12 cellular contexts compared by ENCODE assay signal in the genomic region with DNA sequence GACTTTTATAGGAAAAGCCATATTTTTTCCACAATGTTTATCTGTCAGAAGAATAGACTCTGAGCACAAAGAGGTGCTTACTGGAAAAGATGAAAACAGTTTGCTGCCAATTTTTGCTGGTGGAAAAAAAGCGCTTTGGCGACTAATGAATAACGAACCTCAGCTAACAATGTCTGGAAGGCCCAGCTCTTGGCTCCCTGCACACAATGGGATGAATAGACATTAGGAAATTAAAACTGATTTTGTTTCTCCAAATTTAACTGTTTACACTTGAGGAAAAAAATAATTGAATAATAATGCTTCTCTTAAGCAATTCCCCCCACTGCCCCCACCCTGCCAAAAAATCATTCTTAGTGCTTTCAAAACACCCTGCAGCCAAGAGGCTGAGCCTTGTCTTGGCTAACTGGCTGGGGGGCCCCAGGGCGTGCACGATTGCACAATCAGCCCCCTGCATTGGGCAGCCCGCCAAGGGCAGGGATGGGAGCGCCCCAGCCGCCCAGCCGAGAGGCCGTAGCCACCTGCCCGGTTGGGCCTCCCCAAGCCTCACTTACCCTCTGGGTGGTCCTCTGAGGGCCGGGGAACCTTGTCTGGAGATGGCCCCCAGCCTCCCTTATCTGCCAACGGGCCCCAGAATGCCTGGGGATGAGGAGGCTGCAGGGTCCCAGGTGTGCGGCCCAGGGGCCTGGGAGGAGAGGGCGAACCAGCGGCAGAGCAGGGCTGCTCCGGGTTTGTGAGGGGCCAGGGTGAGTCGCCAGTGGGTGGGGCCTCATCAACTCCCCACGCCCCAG. TPM values are rescaled to one million over a fixed set of nuclear protein-coding genes. Genes with fewer than 3 reads are reported as not detected.
DNase-seq lines count a peak whose midpoint lies in the region; ATAC-seq and TF ChIP-seq lines count a peak whose summit lies in the region.
"Had no signal": no experiment of that assay in that cellular context is flagged by ENCODE, and none has a peak within 500 bp of the region (broad histone marks: within the 10 kb centered on the region; RNA-seq: fewer than 3 reads in every experiment).

No MANE protein-coding gene starts in this region.

- H3K79me1 ChIP-seq in mesendoderm (ENCODE audit: low read length) = peaks cover 4% of the 10 kb centered on the region

- H3K9me3 ChIP-seq in adipocyte (ENCODE audit: control insufficient read depth, low read length) = no peaks in the 10 kb centered on the region

- H3K4me2 ChIP-seq in mesendoderm (ENCODE audit: low read length) = no peak overlapping the region

- no peak overlapping the region for H3K23ac ChIP-seq in mesendoderm (ENCODE audit: low read length)

- H3K4me3 Mint-ChIP-seq in activated T-helper 1 cell treated with anti-CD3 and anti-CD28 coated beads, Interleukin-12 subunit alpha, Interleukin-12 subunit beta, Interleukin-2, Interleukin-4 antibody, amounts not matched to agents 30 ng/mL and 10 ng/mL and 1 ng/mL, durations not matched to agents 14 hours and 24 hours and 36 hours = no peak overlapping the region
- H3K4me3 Mint-ChIP-seq in immature natural killer cell = no peak overlapping the region
- H3K4me3 Mint-ChIP-seq: naive B cell had no signal

- peak overlapping the region; percentile 13 for H3K27ac ChIP-seq in HL-60 (replicated peaks)
- H3K27ac ChIP-seq in mesendoderm (ENCODE audit: low read depth, low read length) = no peak overlapping the region

- no peaks in the 10 kb centered on the region for H3K27me3 ChIP-seq in HL-60 (ENCODE audit: insufficient read depth, poor library complexity, severe bottlenecking)
- H3K27me3 ChIP-seq in adipocyte (replicated peaks; ENCODE audit: control insufficient read depth, insufficient read depth, low read length) = no peaks in the 10 kb centered on the region
- no peaks in the 10 kb centered on the region for H3K27me3 ChIP-seq in mesendoderm (ENCODE audit: insufficient read depth, low read length, poor library complexity)

- intact Hi-C loops in left cardiac atrium (cut with DNase I) (no loop called here), sciatic nerve (cut with DNase I) (no loop called here)
- intact Hi-C loops in activated T-helper 1 cell treated with anti-CD3 and anti-CD28 coated beads, Interleukin-12 subunit alpha, Interleukin-12 subunit beta, Interleukin-2, Interleukin-4 antibody, amounts not matched to agents 30 ng/mL and 10 ng/mL and 1 ng/mL, durations not matched to agents 14 hours and 24 hours and 36 hours (cut with micrococcal nuclease) = no loop called here

- no peak overlapping the region for H2BK15ac ChIP-seq in mesendoderm (replicated peaks; ENCODE audit: low read depth)

- DNase-seq in HL-60 (ENCODE audit: low read depth in 1 of 2, low spot score in 1 of 2) (peak in 1 of 2 experiments; percentile 64), adipocyte (ENCODE audit: low read depth) (peak; percentile 41), left cardiac atrium (peak; percentile 63), sciatic nerve (ENCODE audit: low spot score) (peak; percentile 87), mesendoderm (no peak), immature natural killer cell (no peak)
- no peak for DNase-seq in stimulated activated CD4-positive, alpha-beta T cell treated with anti-CD3 and anti-CD28 coated beads, Interleukin-4, amount 100 ng/mL, for 24 hours
- DNase-seq in activated T-helper 1 cell treated with anti-CD3 and anti-CD28 coated beads, Interleukin-12 subunit alpha, Interleukin-12 subunit beta, Interleukin-2, Interleukin-4 antibody, amounts not matched to agents 30 ng/mL and 10 ng/mL and 1 ng/mL, durations not matched to agents 14 hours and 24 hours and 36 hours (ENCODE audit: low spot score) = no peak
- DNase-seq: activated gamma-delta T cell, COR-L47, naive B cell had no signal

- no peak overlapping the region for H2BK120ac ChIP-seq in mesendoderm (ENCODE audit: low read depth, low read length)

- H2BK5ac ChIP-seq in mesendoderm (ENCODE audit: low read length) = no peak overlapping the region

- ATAC-seq in left cardiac atrium = peak; percentile 2 to 14
- peak; percentile 72 for ATAC-seq in sciatic nerve
- ATAC-seq: HCT116 had no signal

- no peaks in the 10 kb centered on the region for H3K4me1 Mint-ChIP-seq in activated T-helper 1 cell treated with anti-CD3 and anti-CD28 coated beads, Interleukin-12 subunit alpha, Interleukin-12 subunit beta, Interleukin-2, Interleukin-4 antibody, amounts not matched to agents 30 ng/mL and 10 ng/mL and 1 ng/mL, durations not matched to agents 14 hours and 24 hours and 36 hours (ENCODE audit: low read depth)
- peaks cover 0 to 2% of the 10 kb centered on the region in 2 donors for H3K4me1 Mint-ChIP-seq in immature natural killer cell
- H3K4me1 Mint-ChIP-seq: naive B cell had no signal

- TF ChIP-seq CTCF in HL-60 (IDR thresholded peaks at IDR 0.05; ENCODE audit: insufficient read depth, low read length) = no peak

- H3K18ac ChIP-seq in mesendoderm (ENCODE audit: low read length) = no peak overlapping the region

- peaks cover 70% of the 10 kb centered on the region for H3K4me1 ChIP-seq in adipocyte (ENCODE audit: control insufficient read depth, insufficient read depth, low read length)
- no peaks in the 10 kb centered on the region for H3K4me1 ChIP-seq in mesendoderm (ENCODE audit: control insufficient read depth, low read depth, low read length)

- no peak overlapping the region for H3K4ac ChIP-seq in mesendoderm (ENCODE audit: low read depth, low read length)

- no peaks in the 10 kb centered on the region for H3K9me3 Mint-ChIP-seq in activated T-helper 1 cell treated with anti-CD3 and anti-CD28 coated beads, Interleukin-12 subunit alpha, Interleukin-12 subunit beta, Interleukin-2, Interleukin-4 antibody, amounts not matched to agents 30 ng/mL and 10 ng/mL and 1 ng/mL, durations not matched to agents 14 hours and 24 hours and 36 hours
- H3K9me3 Mint-ChIP-seq in immature natural killer cell = no peaks in the 10 kb centered on the region
- H3K9me3 Mint-ChIP-seq: naive B cell had no signal

- H3K9ac ChIP-seq in adipocyte (ENCODE audit: low read length) = peak overlapping the region; percentile 81
- no peak overlapping the region for H3K9ac ChIP-seq in mesendoderm (ENCODE audit: low read length)

- H3K36me3 Mint-ChIP-seq in activated T-helper 1 cell treated with anti-CD3 and anti-CD28 coated beads, Interleukin-12 subunit alpha, Interleukin-12 subunit beta, Interleukin-2, Interleukin-4 antibody, amounts not matched to agents 30 ng/mL and 10 ng/mL and 1 ng/mL, durations not matched to agents 14 hours and 24 hours and 36 hours (ENCODE audit: low read depth) = no peaks in the 10 kb centered on the region
- peaks cover 0 to 6% (median 0%) of the 10 kb centered on the region in 3 donors for H3K36me3 Mint-ChIP-seq in immature natural killer cell
- H3K36me3 Mint-ChIP-seq: naive B cell had no signal

- H3K36me3 ChIP-seq in adipocyte (ENCODE audit: control insufficient read depth, insufficient read depth, low read length, severe bottlenecking) (peaks cover 13% of the 10 kb centered on the region), mesendoderm (ENCODE audit: control insufficient read depth, insufficient read depth, low read length) (no peaks in the 10 kb centered on the region)

- H3K79me2 ChIP-seq in mesendoderm (ENCODE audit: control insufficient read depth, insufficient read depth, low read length) = no peaks in the 10 kb centered on the region

- no peaks in the 10 kb centered on the region for H3K27me3 Mint-ChIP-seq in activated T-helper 1 cell treated with anti-CD3 and anti-CD28 coated beads, Interleukin-12 subunit alpha, Interleukin-12 subunit beta, Interleukin-2, Interleukin-4 antibody, amounts not matched to agents 30 ng/mL and 10 ng/mL and 1 ng/mL, durations not matched to agents 14 hours and 24 hours and 36 hours (ENCODE audit: insufficient read depth)
- peaks cover 0 to 3% (median 2%) of the 10 kb centered on the region in 3 donors for H3K27me3 Mint-ChIP-seq in immature natural killer cell (ENCODE audit: low read depth in 3 of 3)
- H3K27me3 Mint-ChIP-seq: naive B cell had no signal

- H3K4me3 ChIP-seq in HL-60 (replicated peaks; ENCODE audit: insufficient read depth, low read length) (no peak overlapping the region), adipocyte (ENCODE audit: low read length) (peak overlapping the region; percentile 68), mesendoderm (ENCODE audit: low read length) (no peak overlapping the region)

- WGBS in mesendoderm (ENCODE audit: extremely low coverage, insufficient coverage, low lambda C conversion rate) = no CpG with 5 or more reads among the region's 19 CpGs

- no peak overlapping the region for H4K5ac ChIP-seq in mesendoderm (ENCODE audit: low read length)

- no peak overlapping the region for H3K27ac Mint-ChIP-seq in activated T-helper 1 cell treated with anti-CD3 and anti-CD28 coated beads, Interleukin-12 subunit alpha, Interleukin-12 subunit beta, Interleukin-2, Interleukin-4 antibody, amounts not matched to agents 30 ng/mL and 10 ng/mL and 1 ng/mL, durations not matched to agents 14 hours and 24 hours and 36 hours
- H3K27ac Mint-ChIP-seq in immature natural killer cell = no peak overlapping the region
- H3K27ac Mint-ChIP-seq: naive B cell had no signal

- no peak overlapping the region for H3K56ac ChIP-seq in mesendoderm (ENCODE audit: low read length)

- H2AK5ac ChIP-seq in mesendoderm (ENCODE audit: low read length) = no peak overlapping the region

- no peak overlapping the region for H4K8ac ChIP-seq in mesendoderm (ENCODE audit: low read depth, low read length)

RNA-seq across cellular contexts. Expression of gene CEBPG, which starts 16.8 kb away (rescaled TPM):
- 10 to 100 TPM; 16.6 to 21.0 TPM for total RNA-seq in left cardiac atrium
- total RNA-seq in sciatic nerve = 21.2 TPM
- 19.1 TPM for polyA plus RNA-seq in mesendoderm (2013, experiment 1 of 2)
- polyA plus RNA-seq in mesendoderm (2013, experiment 2 of 2) = 19.3 TPM
- 30.4 and 31.3 TPM in 2 replicates for total RNA-seq in activated T-helper 1 cell treated with anti-CD3 and anti-CD28 coated beads, Interleukin-12 subunit alpha, Interleukin-12 subunit beta, Interleukin-2, Interleukin-4 antibody, amounts not matched to agents 30 ng/mL and 10 ng/mL and 1 ng/mL, durations not matched to agents 14 hours and 24 hours and 36 hours
- 10 to 100 TPM in 2 of 3 donors, 1 to 10 TPM in 1; 7.4 to 14.8 (median 12.3) TPM for polyA plus RNA-seq in immature natural killer cell

Comparison
In these comparisons a context has a peak if more than half of its experiments do, and no peak if none do; other contexts are left out.
1. DNase-seq: peak in adipocyte (single experiment), left cardiac atrium (single experiment) and sciatic nerve (single experiment); none in stimulated activated CD4-positive, alpha-beta T cell treated with anti-CD3 and anti-CD28 coated beads, Interleukin-4, amount 100 ng/mL, for 24 hours (single experiment), mesendoderm (single experiment), activated T-helper 1 cell treated with anti-CD3 and anti-CD28 coated beads, Interleukin-12 subunit alpha, Interleukin-12 subunit beta, Interleukin-2, Interleukin-4 antibody, amounts not matched to agents 30 ng/mL and 10 ng/mL and 1 ng/mL, durations not matched to agents 14 hours and 24 hours and 36 hours (single experiment) and immature natural killer cell (0 of 3).